In genomic region chr11:59135648-59136461, GRCh38 we compare ENCODE assay signal across 8 cellular contexts. TPM values are rescaled to one million over a fixed set of nuclear protein-coding genes. Genes with fewer than 3 reads are reported as not detected.
A peak's percentile ranks its signal among the peaks of the same experiment; 100 is the strongest.
DNase-seq lines count a peak whose midpoint lies in the region; ATAC-seq and TF ChIP-seq lines count a peak whose summit lies in the region.

No MANE protein-coding gene starts in this region.

- 13 to 14% methylated on average over 20 of the region's 20 CpGs for WGBS in lung, 2 donors

- peaks cover 0 to 6% of the 10 kb centered on the region in 2 donors for H3K9me3 ChIP-seq in lung (ENCODE audit: control insufficient read depth in 2 of 2, insufficient read depth in 1 of 2, low read length in 1 of 2)

- peaks cover 5 to 11% of the 10 kb centered on the region in 2 donors for H3K36me3 ChIP-seq in lung (ENCODE audit: control insufficient read depth in 2 of 2, insufficient read depth in 2 of 2, low read length in 2 of 2)

- DNase-seq in AG08396 (ENCODE audit: low spot score) (peak; percentile 84), NCI-H526 (lab: John Stamatoyannopoulos, UW) (peak; percentile 56 to 86), dedifferentiated amniotic fluid mesenchymal stem cell (ENCODE audit: extremely low spot score) (peak; percentile 73), lung (ENCODE audit: low spot score) (peak; percentile 84)
- DNase-seq in activated CD4-positive, alpha-beta T cell treated with anti-CD3 and anti-CD28 coated beads, Interleukin-2, amount 50 U/mL, for 1 hour, result peak; percentile 88
- DNase-seq in stimulated activated CD4-positive, alpha-beta T cell treated with anti-CD3 and anti-CD28 coated beads, TNF-alpha, amount 100 ng/mL, for 48 hours (ENCODE audit: low read depth in 3 of 3), result peak; percentile 72 to 85 (median 76)

- no peak overlapping the region for H3K27ac ChIP-seq in lung (ENCODE audit: low read depth in 1 of 2, low read length in 1 of 2)

- peak; percentile 95 for ATAC-seq in GM19035 (IDR thresholded peaks at IDR 0.05; ENCODE audit: unreplicated experiment)
- ATAC-seq in HG03196 (IDR thresholded peaks at IDR 0.05; ENCODE audit: unreplicated experiment), result peak; percentile 87
- ATAC-seq in lung (ENCODE audit: insufficient read depth, low FRiP score), result peak; percentile 96

- H3K4me1 ChIP-seq in lung (ENCODE audit: control insufficient read depth in 2 of 2, insufficient read depth in 2 of 2, low read length in 2 of 2), result no peaks in the 10 kb centered on the region

- no peak overlapping the region for H3K4me3 ChIP-seq in lung

- peak; percentile 94 for TF ChIP-seq CTCF in lung (IDR thresholded peaks at IDR 0.05; ENCODE audit: control extremely low read depth, extremely low read depth)

- no peaks in the 10 kb centered on the region for H3K27me3 ChIP-seq in lung (ENCODE audit: control insufficient read depth, insufficient read depth)

RNA-seq across cellular contexts. Expression of gene FAM111A, which starts 6.8 kb away (rescaled TPM):
- 10 to 100 TPM; 34.1 to 73.3 TPM for total RNA-seq in lung
- 10 to 100 TPM; 14.9 to 44.8 TPM for polyA plus RNA-seq in lung

RNA-seq across cellular contexts. Expression of gene FAM111B, which starts 28.8 kb away (rescaled TPM):
- total RNA-seq in lung, result 1 to 10 TPM; 3.0 to 6.9 TPM
- polyA plus RNA-seq in lung, result 1 to 10 TPM in 1 of 2 donors, under 1 TPM in 1; 0.94 to 1.5 TPM

RNA-seq across cellular contexts. Expression of gene DTX4, which starts 36.1 kb away (rescaled TPM):
- total RNA-seq in lung, result 10 to 100 TPM; 44.6 to 51.6 TPM
- 10 to 100 TPM; 14.7 to 25.0 TPM for polyA plus RNA-seq in lung

RNA-seq across cellular contexts. Expression of gene GLYATL1B, which starts 49.7 kb away (rescaled TPM):
- not detected for total RNA-seq in lung
- not detected for polyA plus RNA-seq in lung
